In the genomic region with DNA sequence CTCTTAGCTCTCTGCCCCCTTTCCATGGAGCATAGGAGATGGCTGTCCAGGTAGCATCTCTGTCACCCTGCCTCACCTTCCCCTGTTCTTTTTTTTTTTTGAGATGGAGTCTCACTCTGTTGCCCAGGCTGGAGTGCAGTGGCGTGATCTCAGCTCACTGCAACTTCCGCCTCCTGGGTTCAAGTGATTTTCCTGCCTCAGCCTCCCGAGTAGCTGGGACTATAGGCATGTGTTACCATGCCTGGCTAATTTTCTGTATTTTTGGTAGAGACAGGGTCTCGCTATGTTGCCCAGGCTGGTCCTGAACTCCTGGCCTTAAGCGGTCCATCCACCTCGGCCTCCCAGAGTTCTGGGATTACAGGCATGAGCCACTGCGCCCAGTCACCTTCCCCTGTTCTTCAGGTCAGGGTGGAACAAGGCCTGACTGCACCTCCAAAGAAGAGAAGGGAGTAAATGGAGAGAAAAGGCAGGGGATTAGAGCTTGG, we compare ENCODE assay signal across 4 cellular contexts. TPM values are rescaled to one million over a fixed set of nuclear protein-coding genes. Genes with fewer than 3 reads are reported as not detected.
"Had no signal": no experiment of that assay in that cellular context is flagged by ENCODE, and none has a peak within 500 bp of the region (broad histone marks: within the 10 kb centered on the region; RNA-seq: fewer than 3 reads in every experiment).

No MANE protein-coding gene starts in this region.

RNA-seq across cellular contexts. Expression of a gene that starts 10.4 kb away (rescaled TPM):
- total RNA-seq: activated CD4-positive, alpha-beta T cell treated with anti-CD3 and anti-CD28 coated beads, Interleukin-2, amount 10 ng/mL, durations not matched to agents 24 days and 14 days; Right ventricle myocardium superior; T-helper 1 cell treated with Interleukin-12 subunit alpha and Interleukin-12 subunit beta and Interleukin-4 antibody, amounts not matched to agents 30 ng/mL and 1 ng/mL, for 36 hours; T-helper 2 cell treated with Interferon-gamma antibody and Interleukin-4, amounts not matched to agents 100 ng/mL and 5 ng/mL, for 36 hours had no signal

RNA-seq across cellular contexts. Expression of a gene that starts 10.9 kb away (rescaled TPM):
- total RNA-seq: T-helper 1 cell treated with Interleukin-12 subunit alpha and Interleukin-12 subunit beta and Interleukin-4 antibody, amounts not matched to agents 30 ng/mL and 1 ng/mL, for 36 hours had no signal
